ENCODE assay signal across 2 cellular contexts in genomic region chr4:187088070-187088799, GRCh38.
TF ChIP-seq lines count a peak whose summit lies in the region.

No MANE protein-coding gene starts in this region.

TF ChIP-seq in K562, 482 proteins besides CTCF, POLR2A, EP300 and RAD21 (continued from another document):
- TF ChIP-seq MTA1 (IDR thresholded peaks at IDR 0.05; ENCODE audit: borderline replicate concordance) (no peak), ZNF316 (IDR thresholded peaks at IDR 0.05) (peak; percentile 67), PCBP2 (IDR thresholded peaks at IDR 0.05; ENCODE audit: low read depth, low read length, poor library complexity, severe bottlenecking) (no peak), ZNF239 (CRISPR knock-in tag; IDR thresholded peaks at IDR 0.05) (no peak), FOXK1 (CRISPR knock-in tag; IDR thresholded peaks at IDR 0.05; ENCODE audit: borderline replicate concordance) (no peak), HDAC6 (IDR thresholded peaks at IDR 0.05; ENCODE audit: low read depth, low read length) (no peak), CBFA2T2 (conservative IDR thresholded peaks at IDR 0.05) (no peak), ZKSCAN8 (CRISPR knock-in tag; IDR thresholded peaks at IDR 0.05) (no peak), L3MBTL2 (IDR thresholded peaks at IDR 0.05) (no peak), STAT5B (CRISPR knock-in tag; IDR thresholded peaks at IDR 0.05) (no peak), ZNF174 (CRISPR knock-in tag; IDR thresholded peaks at IDR 0.05) (no peak), HDAC1 (IDR thresholded peaks at IDR 0.05) (no peak), RNF219 (CRISPR knock-in tag; IDR thresholded peaks at IDR 0.05) (no peak), ZBTB8A (IDR thresholded peaks at IDR 0.05; ENCODE audit: partially characterized antibody) (no peak), KDM2B (CRISPR knock-in tag; IDR thresholded peaks at IDR 0.05) (no peak), SIN3B (IDR thresholded peaks at IDR 0.05; ENCODE audit: low read depth) (no peak), CSDE1 (IDR thresholded peaks at IDR 0.05) (no peak), MAFK (IDR thresholded peaks at IDR 0.05; ENCODE audit: low read length) (peak; percentile 25; the same call in 1 of the 2 replicates)

TF ChIP-seq in SK-N-SH treated with all-trans-retinoic acid at 6 μM for 48 hours, 23 proteins besides CTCF, POLR2A, EP300 and RAD21 (continued from another document):
- no peak for TF ChIP-seq PATZ1 (CRISPR knock-in tag; IDR thresholded peaks at IDR 0.05; ENCODE audit: borderline replicate concordance)
- no peak for TF ChIP-seq BACH2 (CRISPR knock-in tag; IDR thresholded peaks at IDR 0.05; ENCODE audit: borderline replicate concordance)
- no peak for TF ChIP-seq CSDC2 (CRISPR knock-in tag; IDR thresholded peaks at IDR 0.05)
- TF ChIP-seq ZFP30 (CRISPR knock-in tag; IDR thresholded peaks at IDR 0.05) = no peak
TF ChIP-seq in SK-N-SH treated with all-trans-retinoic acid at 6 μM for 48 hours: peak in this region for 0.
